ENCODE assay signal across 21 cellular contexts in the genomic region with DNA sequence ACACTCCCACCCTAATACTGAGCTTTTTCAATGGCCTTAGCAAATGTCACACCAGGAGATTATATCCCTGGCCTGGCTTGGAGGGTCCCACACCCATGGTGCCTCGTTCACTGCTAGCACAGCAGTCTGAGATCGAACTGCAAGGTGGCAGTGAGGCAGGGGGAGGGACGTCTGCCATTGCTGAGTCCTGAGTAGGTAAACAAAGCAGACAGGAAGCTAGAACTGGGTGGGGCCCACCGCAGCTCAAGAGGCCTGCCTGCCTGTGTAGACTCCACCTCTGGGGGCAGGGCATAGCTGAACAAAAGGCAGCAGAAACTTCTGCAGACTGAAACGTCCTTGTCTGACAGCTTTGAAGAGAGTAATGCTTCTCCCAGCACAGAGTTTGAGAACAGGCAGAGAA.
DNase-seq lines count a peak whose midpoint lies in the region; ATAC-seq, FAIRE-seq and TF ChIP-seq lines count a peak whose summit lies in the region.
"Had no signal": no experiment of that assay in that cellular context is flagged by ENCODE, and none has a peak within 500 bp of the region (broad histone marks: within the 10 kb centered on the region; RNA-seq: fewer than 3 reads in every experiment).

No MANE protein-coding gene starts in this region.

- peak overlapping the region in 1 of 3 experiments; percentile 39; a peak in 1 of 6 replicates for H3K4me3 ChIP-seq in HepG2 (replicated peaks in 1 of 3; ENCODE audit: insufficient read depth in 1 of 3, low read depth in 2 of 3, low read length in 3 of 3)
- no peak overlapping the region for H3K4me3 ChIP-seq in right lobe of liver
- H3K4me3 ChIP-seq in trophoblast cell (ENCODE audit: low read depth, low read length): peak overlapping the region; percentile 36
- no peak overlapping the region for H3K4me3 ChIP-seq in A673 (ENCODE audit: low read depth, low read length, poor library complexity, severe bottlenecking)
- H3K4me3 ChIP-seq: heart right ventricle, Peyer's patch, testis had no signal

- no peak overlapping the region for H4K12ac ChIP-seq in trophoblast cell (ENCODE audit: low read depth, low read length)

- CTCF ChIA-PET in HepG2 (lab: Yijun Ruan, JAX; ENCODE audit: low intra/inter-chr PET ratio, low total read pairs) (no interaction called here), A673 (lab: Charles Lee) (no interaction called here)

- H3K79me2 ChIP-seq in HepG2 (ENCODE audit: insufficient read depth, low read length): no peaks in the 10 kb centered on the region
- no peaks in the 10 kb centered on the region for H3K79me2 ChIP-seq in trophoblast cell (ENCODE audit: control insufficient read depth, insufficient read depth, low read length, poor library complexity)
- H3K79me2 ChIP-seq: parathyroid adenoma had no signal

- TF ChIP-seq CTCF in HepG2 (CRISPR knock-in tag; IDR thresholded peaks at IDR 0.05) (no peak), right lobe of liver (IDR thresholded peaks at IDR 0.05) (no peak), A673 (conservative IDR thresholded peaks at IDR 0.05; ENCODE audit: low read depth, low read length) (no peak)

- H3K27me3 ChIP-seq in HepG2 (ENCODE audit: control insufficient read depth in 1 of 2, insufficient read depth in 2 of 2, low read length in 2 of 2) (no peaks in the 10 kb centered on the region), right lobe of liver (no peaks in the 10 kb centered on the region), trophoblast cell (ENCODE audit: insufficient read depth, low read length) (no peaks in the 10 kb centered on the region), A673 (replicated peaks; ENCODE audit: insufficient read depth, low read depth, low read length, poor library complexity) (no peaks in the 10 kb centered on the region)
- H3K27me3 ChIP-seq: heart right ventricle, Peyer's patch, testis had no signal

- H3K36me3 ChIP-seq in HepG2 (replicated peaks in 1 of 2; ENCODE audit: control insufficient read depth in 1 of 2, insufficient read depth in 2 of 2, low read length in 2 of 2) (no peaks in the 10 kb centered on the region), right lobe of liver (no peaks in the 10 kb centered on the region), trophoblast cell (ENCODE audit: control insufficient read depth in 1 of 2, insufficient read depth in 2 of 2, low read length in 2 of 2) (no peaks in the 10 kb centered on the region), A673 (ENCODE audit: insufficient read depth, low read length, poor library complexity, severe bottlenecking) (no peaks in the 10 kb centered on the region)
- H3K36me3 ChIP-seq: heart right ventricle, Peyer's patch had no signal

- H2AFZ ChIP-seq in HepG2 (ENCODE audit: low read length): peak overlapping the region; percentile 44
- no peak overlapping the region for H2AFZ ChIP-seq in trophoblast cell (ENCODE audit: insufficient read depth, low read length, poor library complexity)
- H2AFZ ChIP-seq: parathyroid adenoma had no signal

- H3K18ac ChIP-seq in trophoblast cell (ENCODE audit: low read length): no peak overlapping the region

- in situ Hi-C loops in HepG2 (cut with HindIII; ENCODE audit: extremely low pct_ligation_motif_present, low pct_unique_long_range_greater_than_20kb): no loop called here

- no peak overlapping the region for H4K91ac ChIP-seq in trophoblast cell (ENCODE audit: low read depth, low read length)

- BruUV-seq in HepG2 (replicated peaks; lab: Mats Ljungman, UMichigan) (no TSS peak), A673 (replicated peaks; lab: Mats Ljungman, UMichigan) (no TSS peak)

- POLR2A ChIA-PET in HepG2 (lab: Yijun Ruan, JAX) (no interaction called here), A673 (lab: Charles Lee; ENCODE audit: low non-redundant PET) (interaction anchor here (0.6 kb wide), 1 partner anchor 305 kb away, joined by 4 read pairs; no protein-coding TSS in a partner anchor)

- H2BK12ac ChIP-seq in trophoblast cell (ENCODE audit: low read length): no peak overlapping the region

- H3K4me3 Mint-ChIP-seq in stimulated activated naive B cell treated with anti-CD40 and anti-IgM and Interleukin-4, amounts not matched to agents 10 μg/mL and 1 μg/mL and 100 μg/mL, for 72 hours: no peak overlapping the region
- H3K4me3 Mint-ChIP-seq: effector memory CD8-positive, alpha-beta T cell; naive B cell had no signal

- H3K36me3 Mint-ChIP-seq in stimulated activated naive B cell treated with anti-CD40 and anti-IgM and Interleukin-4, amounts not matched to agents 10 μg/mL and 1 μg/mL and 100 μg/mL, for 72 hours: no peaks in the 10 kb centered on the region
- H3K36me3 Mint-ChIP-seq: naive B cell had no signal

- ATAC-seq in HepG2 (peak; percentile 90), right lobe of liver (no peak), GM21526 (IDR thresholded peaks at IDR 0.05; ENCODE audit: low FRiP score, unreplicated experiment) (peak; percentile 69)
- ATAC-seq in stimulated activated naive B cell treated with anti-CD40 and anti-IgM and Interleukin-4, amounts not matched to agents 10 μg/mL and 1 μg/mL and 100 μg/mL, for 72 hours (replicated peaks): no peak
- ATAC-seq: effector memory CD8-positive, alpha-beta T cell; heart right ventricle; SK-N-SH treated with all-trans-retinoic acid at 6 μM for 48 hours had no signal

- no peaks in the 10 kb centered on the region for H3K79me1 ChIP-seq in trophoblast cell (ENCODE audit: low read length)

- no peaks in the 10 kb centered on the region for H3K27me3 Mint-ChIP-seq in stimulated activated naive B cell treated with anti-CD40 and anti-IgM and Interleukin-4, amounts not matched to agents 10 μg/mL and 1 μg/mL and 100 μg/mL, for 72 hours
- H3K27me3 Mint-ChIP-seq: effector memory CD8-positive, alpha-beta T cell; naive B cell had no signal

- no peaks in the 10 kb centered on the region for H4K20me1 ChIP-seq in HepG2 (ENCODE audit: insufficient read depth, low read length)

- H3K4me2 ChIP-seq in HepG2 (ENCODE audit: low read depth, low read length) (peak overlapping the region; percentile 64), trophoblast cell (ENCODE audit: low read length) (no peak overlapping the region)

- H3K4me1 ChIP-seq in HepG2 (ENCODE audit: insufficient read depth, low read length) (no peaks in the 10 kb centered on the region), right lobe of liver (no peaks in the 10 kb centered on the region), trophoblast cell (ENCODE audit: control insufficient read depth in 1 of 2, insufficient read depth in 2 of 2, low read length in 2 of 2) (no peaks in the 10 kb centered on the region), A673 (ENCODE audit: insufficient read depth, low read length, poor library complexity, severe bottlenecking) (no peaks in the 10 kb centered on the region)
- H3K4me1 ChIP-seq: heart right ventricle, parathyroid adenoma, Peyer's patch, testis had no signal

- no peak overlapping the region for H2BK5ac ChIP-seq in trophoblast cell (ENCODE audit: low read depth, low read length, poor library complexity)

- 16% methylated on average over 5 of the region's 5 CpGs for whole genome bisulfite sequencing in HepG2 (ENCODE audit: low lambda C conversion rate)
- WGBS in right lobe of liver (ENCODE audit: insufficient coverage, low coverage, low lambda C conversion rate, missing lambda C conversion rate): 40% methylated on average over 5 of the region's 5 CpGs
- WGBS in trophoblast cell (ENCODE audit: extremely low coverage, insufficient coverage, insufficient read length): no CpG with 5 or more reads among the region's 5 CpGs

- no peak overlapping the region for H3K9ac ChIP-seq in HepG2 (ENCODE audit: insufficient read depth, low read depth, low read length)
- H3K9ac ChIP-seq in trophoblast cell (ENCODE audit: low read length): no peak overlapping the region
- H3K9ac ChIP-seq: parathyroid adenoma had no signal

- no peak for FAIRE-seq in HepG2 (lab: Jason Lieb, UNC)
- FAIRE-seq: astrocyte, GM19239, TTC549 had no signal

- no peak overlapping the region for H4K8ac ChIP-seq in trophoblast cell (ENCODE audit: low read depth, low read length)

- H2BK120ac ChIP-seq in trophoblast cell (ENCODE audit: insufficient read depth, low read length, poor library complexity): no peak overlapping the region

- no peak for TF ChIP-seq RAD21 in HepG2 (CRISPR knock-in tag; IDR thresholded peaks at IDR 0.05)

- H3K27ac Mint-ChIP-seq in stimulated activated naive B cell treated with anti-CD40 and anti-IgM and Interleukin-4, amounts not matched to agents 10 μg/mL and 1 μg/mL and 100 μg/mL, for 72 hours: no peak overlapping the region
- H3K27ac Mint-ChIP-seq: effector memory CD8-positive, alpha-beta T cell; naive B cell had no signal

- peaks cover 7 to 13% of the 10 kb centered on the region in 2 donors for H3K9me3 Mint-ChIP-seq in stimulated activated naive B cell treated with anti-CD40 and anti-IgM and Interleukin-4, amounts not matched to agents 10 μg/mL and 1 μg/mL and 100 μg/mL, for 72 hours

- TF ChIP-seq POLR2A in HepG2 (IDR thresholded peaks at IDR 0.05; ENCODE audit: insufficient read depth in 1 of 2, low read depth in 2 of 2, low read length in 2 of 2) (no peak), right lobe of liver (IDR thresholded peaks at IDR 0.05) (no peak)

- H3K4me1 Mint-ChIP-seq in stimulated activated naive B cell treated with anti-CD40 and anti-IgM and Interleukin-4, amounts not matched to agents 10 μg/mL and 1 μg/mL and 100 μg/mL, for 72 hours: peaks cover 0 to 6% of the 10 kb centered on the region in 2 donors

- no peak for TF ChIP-seq EP300 in HepG2 (IDR thresholded peaks at IDR 0.05; ENCODE audit: low read depth in 2 of 2, low read length in 2 of 2)
- no peak for TF ChIP-seq EP300 in HepG2 (CRISPR knock-in tag; IDR thresholded peaks at IDR 0.05; ENCODE audit: borderline replicate concordance)

- H3K27ac ChIP-seq in HepG2 (ENCODE audit: extremely low read length, insufficient read depth, low read length): no peak overlapping the region
- H3K27ac ChIP-seq in right lobe of liver: no peak overlapping the region
- H3K27ac ChIP-seq in trophoblast cell (ENCODE audit: low read depth, low read length): no peak overlapping the region
- no peak overlapping the region for H3K27ac ChIP-seq in A673 (ENCODE audit: low read depth, low read length, poor library complexity, severe bottlenecking)
- H3K27ac ChIP-seq: heart right ventricle, parathyroid adenoma, Peyer's patch, testis had no signal

- no peak overlapping the region for H3K14ac ChIP-seq in trophoblast cell (ENCODE audit: low read length)

- H3K9me3 ChIP-seq in HepG2 (ENCODE audit: low read length) (no peaks in the 10 kb centered on the region), right lobe of liver (no peaks in the 10 kb centered on the region), trophoblast cell (ENCODE audit: insufficient read depth, low read depth, low read length) (peaks cover 4% of the 10 kb centered on the region), A673 (ENCODE audit: low read depth, low read length, poor library complexity, severe bottlenecking) (no peaks in the 10 kb centered on the region)
- H3K9me3 ChIP-seq: Peyer's patch, testis had no signal

- intact Hi-C loops in HepG2 (cut with micrococcal nuclease; ENCODE audit: unreplicated experiment): no loop called here
- intact Hi-C loops in right lobe of liver (cut with DNase I): no loop called here
- intact Hi-C loops in A673 (cut with micrococcal nuclease; ENCODE audit: unreplicated experiment): no loop called here

- no peak overlapping the region for H2AK5ac ChIP-seq in trophoblast cell (ENCODE audit: low read length)

- H3K4ac ChIP-seq in trophoblast cell (ENCODE audit: low read depth, low read length): no peak overlapping the region

- H3K23ac ChIP-seq in trophoblast cell (ENCODE audit: low read length): no peak overlapping the region

- peak; percentile 23 for DNase-seq in HepG2 (ENCODE audit: low spot score)
- no peak for DNase-seq in right lobe of liver
- DNase-seq in RPMI8226: peak; percentile 55
- no peak for DNase-seq in trophoblast cell
- no peak for DNase-seq in AML-193 (lab: John Stamatoyannopoulos, UW)
- no peak for DNase-seq in stimulated activated naive B cell treated with anti-CD40 and anti-IgM and Interleukin-4, amounts not matched to agents 10 μg/mL and 1 μg/mL and 100 μg/mL, for 72 hours
- DNase-seq in A673 (ENCODE audit: low spot score): no peak
- DNase-seq: activated gamma-delta T cell; effector memory CD8-positive, alpha-beta T cell; heart right ventricle; naive B cell; NCI-H1694 treated with DMSO at 0.1 percent for 48 hours; NCI-H524; Peyer's patch; testis had no signal

Comparison
In these comparisons a context has a peak if more than half of its experiments do, and no peak if none do; other contexts are left out.
1. ATAC-seq: peak in HepG2 (single experiment) and GM21526 (single experiment); none in right lobe of liver (0 of 4) and stimulated activated naive B cell treated with anti-CD40 and anti-IgM and Interleukin-4, amounts not matched to agents 10 μg/mL and 1 μg/mL and 100 μg/mL, for 72 hours (0 of 2).
2. DNase-seq: peak in HepG2 (single experiment) and RPMI8226 (single experiment); none in right lobe of liver (0 of 3), trophoblast cell (0 of 2), AML-193 (0 of 2), stimulated activated naive B cell treated with anti-CD40 and anti-IgM and Interleukin-4, amounts not matched to agents 10 μg/mL and 1 μg/mL and 100 μg/mL, for 72 hours (single experiment) and A673 (single experiment).